Comparison of ENCODE assay signal across 8 cellular contexts in genomic region chr2:218284106-218284811, GRCh38. TPM values are rescaled to one million over a fixed set of nuclear protein-coding genes. Genes with fewer than 3 reads are reported as not detected.
A peak's percentile ranks its signal among the peaks of the same experiment; 100 is the strongest.
DNase-seq lines count a peak whose midpoint lies in the region; ATAC-seq, FAIRE-seq and TF ChIP-seq lines count a peak whose summit lies in the region.

No MANE protein-coding gene starts in this region.

- H3K36me3 ChIP-seq in endothelial cell of umbilical vein (ENCODE audit: control insufficient read depth in 2 of 2, extremely low read depth in 1 of 2, insufficient read depth in 2 of 2, low read length in 2 of 2), result peaks cover 7 to 22% of the 10 kb centered on the region in 2 experiments
- H3K36me3 ChIP-seq in psoas muscle (ENCODE audit: insufficient read depth in 1 of 2, low read depth in 1 of 2), result peaks cover 5 to 41% of the 10 kb centered on the region in 2 donors

- no peaks in the 10 kb centered on the region for H3K9me1 ChIP-seq in endothelial cell of umbilical vein (replicated peaks; ENCODE audit: control insufficient read depth, extremely low read depth, insufficient read depth, low read length)

- DNase-seq in activated CD4-positive, alpha-beta memory T cell treated with anti-CD3 and anti-CD28 coated beads, Interleukin-2, amount 10 ng/mL, durations not matched to agents 7 days and 5 days, result peak; percentile 78
- DNase-seq in endothelial cell of umbilical vein (ENCODE audit: low read depth, low spot score), result peak; percentile 34
- DNase-seq in psoas muscle, result peak; percentile 71 to 83
- DNase-seq in HEK293T (ENCODE audit: extremely low spot score), result no peak
- DNase-seq in NCI-H2227 treated with DMSO at 0.1 percent for 48 hours (lab: John Stamatoyannopoulos, UW), result no peak
- DNase-seq in SHP77 treated with DMSO at 0.1 percent for 48 hours (lab: John Stamatoyannopoulos, UW), result no peak

- H3K79me2 ChIP-seq in endothelial cell of umbilical vein (ENCODE audit: control insufficient read depth, insufficient read depth, low read length), result peaks cover 64% of the 10 kb centered on the region

- BruUV-seq in endothelial cell of umbilical vein (replicated peaks; lab: Mats Ljungman, UMichigan), result no TSS peak

- FAIRE-seq in endothelial cell of umbilical vein (lab: Jason Lieb, UNC), result peak; percentile 26

- ATAC-seq in GM18520 (IDR thresholded peaks at IDR 0.05; ENCODE audit: unreplicated experiment) (peak; percentile 47), HG03354 (IDR thresholded peaks at IDR 0.05; ENCODE audit: poor library complexity, severe bottlenecking, unreplicated experiment) (peak; percentile 37), psoas muscle (peak; percentile 39 to 57 (median 52))

- H3K27ac ChIP-seq in endothelial cell of umbilical vein (ENCODE audit: insufficient read depth, low read depth, low read length), result peak overlapping the region; percentile 15
- H3K27ac ChIP-seq in psoas muscle, result peak overlapping the region; percentile 96

- no peaks in the 10 kb centered on the region for H3K27me3 Mint-ChIP-seq in activated CD4-positive, alpha-beta memory T cell treated with anti-CD3 and anti-CD28 coated beads, Interleukin-2, amount 10 ng/mL, durations not matched to agents 7 days and 5 days

- intact Hi-C loops in endothelial cell of umbilical vein (cut with micrococcal nuclease) (no loop called here), psoas muscle (cut with DNase I) (no loop called here)

- CTCF ChIA-PET in activated CD4-positive, alpha-beta memory T cell treated with anti-CD3 and anti-CD28 coated beads, Interleukin-2, amount 10 ng/mL, durations not matched to agents 7 days and 5 days (lab: Charles Lee), result interaction anchor here (0.8 to 5.9 kb wide), 9 partner anchors 10 to 232 kb away, joined by 3 to 80 read pairs (median 6); partner anchors contain the start of genes AAMP and PNKD
- CTCF ChIA-PET in endothelial cell of umbilical vein (lab: Charles Lee) (interaction anchor here (0.6 to 1.1 kb wide), 4 partner anchors 11 to 112 kb away, joined by 3 to 4 read pairs (median 4); no protein-coding TSS in a partner anchor), HEK293T (lab: Yijun Ruan, JAX) (no interaction called here)

- H3K4me1 ChIP-seq in endothelial cell of umbilical vein (ENCODE audit: control insufficient read depth, extremely low read depth, insufficient read depth, low read length), result peaks cover 55% of the 10 kb centered on the region
- H3K4me1 ChIP-seq in psoas muscle, result peaks cover 75% of the 10 kb centered on the region

- no peaks in the 10 kb centered on the region for H4K20me1 ChIP-seq in endothelial cell of umbilical vein (replicated peaks; ENCODE audit: control insufficient read depth, extremely low read depth, insufficient read depth, low read length)

- H3K27ac Mint-ChIP-seq in activated CD4-positive, alpha-beta memory T cell treated with anti-CD3 and anti-CD28 coated beads, Interleukin-2, amount 10 ng/mL, durations not matched to agents 7 days and 5 days, result peak overlapping the region; percentile 89

- H3K9ac ChIP-seq in endothelial cell of umbilical vein (replicated peaks; ENCODE audit: extremely low read depth, insufficient read depth, low read length), result no peak overlapping the region

- no peak overlapping the region for H3K4me3 ChIP-seq in endothelial cell of umbilical vein (replicated peaks in 1 of 3; ENCODE audit: insufficient read depth in 1 of 3, low read depth in 1 of 3, low read length in 3 of 3)
- peak overlapping the region; percentile 74 for H3K4me3 ChIP-seq in psoas muscle

- H2AFZ ChIP-seq in endothelial cell of umbilical vein (ENCODE audit: low read depth, low read length), result no peak overlapping the region

- dilution Hi-C loops in endothelial cell of umbilical vein (cut with MboI; ENCODE audit: extremely low pct_ligation_motif_present, low sequenced_read_pairs), result no loop called here

- no peak for TF ChIP-seq POLR2A in endothelial cell of umbilical vein (IDR thresholded peaks at IDR 0.05; ENCODE audit: low read depth, low read length)

- 38 to 61% (median 42%) methylated on average over 14 to 16 of the region's 16 CpGs for WGBS in psoas muscle, 3 donors

- TF ChIP-seq CTCF in endothelial cell of umbilical vein (IDR thresholded peaks at IDR 0.05; ENCODE audit: extremely low read depth in 1 of 2, insufficient read depth in 1 of 2, low read depth in 1 of 2, low read length in 2 of 2) (no peak), psoas muscle (IDR thresholded peaks at IDR 0.05) (no peak)

- POLR2A ChIA-PET in activated CD4-positive, alpha-beta memory T cell treated with anti-CD3 and anti-CD28 coated beads, Interleukin-2, amount 10 ng/mL, durations not matched to agents 7 days and 5 days (lab: Charles Lee), result interaction anchor here (0.7 to 19.0 kb wide), 9 partner anchors 9 to 995 kb away, joined by 3 to 299 read pairs (median 3); partner anchors contain the start of genes AAMP, BCS1L, CTDSP1 and DNAJB2
- POLR2A ChIA-PET in endothelial cell of umbilical vein (lab: Charles Lee), result no interaction called here
- POLR2A ChIA-PET in HEK293T (lab: Yijun Ruan, JAX), result no interaction called here

- H3K36me3 Mint-ChIP-seq in activated CD4-positive, alpha-beta memory T cell treated with anti-CD3 and anti-CD28 coated beads, Interleukin-2, amount 10 ng/mL, durations not matched to agents 7 days and 5 days (ENCODE audit: low read depth), result peaks cover 55% of the 10 kb centered on the region

- peak overlapping the region; percentile 89 for H3K4me3 Mint-ChIP-seq in activated CD4-positive, alpha-beta memory T cell treated with anti-CD3 and anti-CD28 coated beads, Interleukin-2, amount 10 ng/mL, durations not matched to agents 7 days and 5 days

- H3K9me3 ChIP-seq in endothelial cell of umbilical vein (replicated peaks; ENCODE audit: control insufficient read depth, insufficient read depth, low read length) (no peaks in the 10 kb centered on the region), psoas muscle (no peaks in the 10 kb centered on the region)

- H3K9me3 Mint-ChIP-seq in activated CD4-positive, alpha-beta memory T cell treated with anti-CD3 and anti-CD28 coated beads, Interleukin-2, amount 10 ng/mL, durations not matched to agents 7 days and 5 days, result no peaks in the 10 kb centered on the region

- H3K27me3 ChIP-seq in endothelial cell of umbilical vein (ENCODE audit: control insufficient read depth in 2 of 2, insufficient read depth in 2 of 2, low read length in 2 of 2) (no peaks in the 10 kb centered on the region), psoas muscle (ENCODE audit: insufficient read depth in 3 of 3, low read length in 2 of 3) (no peaks in the 10 kb centered on the region)

- H3K4me1 Mint-ChIP-seq in activated CD4-positive, alpha-beta memory T cell treated with anti-CD3 and anti-CD28 coated beads, Interleukin-2, amount 10 ng/mL, durations not matched to agents 7 days and 5 days, result peaks cover 68% of the 10 kb centered on the region

- no peak overlapping the region for H3K4me2 ChIP-seq in endothelial cell of umbilical vein (ENCODE audit: insufficient read depth, low read length)

RNA-seq across cellular contexts. Expression of gene TMBIM1, which starts 8.0 kb away (rescaled TPM):
- 100 to 1,000 TPM; 105 to 107 TPM for total RNA-seq in activated CD4-positive, alpha-beta memory T cell treated with anti-CD3 and anti-CD28 coated beads, Interleukin-2, amount 10 ng/mL, durations not matched to agents 7 days and 5 days
- total RNA-seq in endothelial cell of umbilical vein (141 and 159 TPM in 2 replicates), psoas muscle (100 to 1,000 TPM; 152 to 197 (median 157) TPM)
- polyA plus RNA-seq in endothelial cell of umbilical vein (229 and 243 TPM in 2 replicates), psoas muscle (100 to 1,000 TPM; 167 to 264 (median 228) TPM)
- polyA plus RNA-seq in endothelial cell of umbilical vein (2011; cell fraction: cytosol; rRNA removed), result 146 and 160 TPM in 2 replicates
- 128 and 161 TPM in 2 replicates for polyA plus RNA-seq in endothelial cell of umbilical vein (2011; cell fraction: nucleus; rRNA removed)
- 198 and 248 TPM in 2 replicates for polyA plus RNA-seq in endothelial cell of umbilical vein (2012)
- 226 and 287 TPM in 2 replicates for polyA minus RNA-seq in endothelial cell of umbilical vein
- 8.9 TPM for polyA minus RNA-seq in endothelial cell of umbilical vein (2011; cell fraction: cytosol; rRNA and poly(A)+ RNA removed)
- 44.2 and 57.5 TPM in 2 replicates for polyA minus RNA-seq in endothelial cell of umbilical vein (2011; cell fraction: nucleus; rRNA and poly(A)+ RNA removed)

RNA-seq across cellular contexts. Expression of gene PNKD, which starts 13.9 kb away (rescaled TPM):
- 10 to 100 TPM; 30.1 to 31.8 TPM for total RNA-seq in activated CD4-positive, alpha-beta memory T cell treated with anti-CD3 and anti-CD28 coated beads, Interleukin-2, amount 10 ng/mL, durations not matched to agents 7 days and 5 days
- total RNA-seq in endothelial cell of umbilical vein (56.1 and 56.6 TPM in 2 replicates), psoas muscle (10 to 100 TPM; 31.5 to 54.5 (median 41.0) TPM)
- polyA plus RNA-seq in endothelial cell of umbilical vein (88.3 and 98.9 TPM in 2 replicates), psoas muscle (10 to 100 TPM; 55.6 to 86.9 (median 68.1) TPM)
- polyA plus RNA-seq in endothelial cell of umbilical vein (2011; cell fraction: cytosol; rRNA removed), result 81.0 and 85.8 TPM in 2 replicates
- polyA plus RNA-seq in endothelial cell of umbilical vein (2011; cell fraction: nucleus; rRNA removed), result 38.6 and 41.8 TPM in 2 replicates
- polyA plus RNA-seq in endothelial cell of umbilical vein (2012), result 67.0 and 68.1 TPM in 2 replicates
- 27.1 and 28.2 TPM in 2 replicates for polyA minus RNA-seq in endothelial cell of umbilical vein
- 10.1 TPM for polyA minus RNA-seq in endothelial cell of umbilical vein (2011; cell fraction: cytosol; rRNA and poly(A)+ RNA removed)
- 7.1 and 10.4 TPM in 2 replicates for polyA minus RNA-seq in endothelial cell of umbilical vein (2011; cell fraction: nucleus; rRNA and poly(A)+ RNA removed)

RNA-seq across cellular contexts. Expression of gene AAMP, which starts 14.3 kb away (rescaled TPM):
- 10 to 100 TPM; 44.2 to 46.8 TPM for total RNA-seq in activated CD4-positive, alpha-beta memory T cell treated with anti-CD3 and anti-CD28 coated beads, Interleukin-2, amount 10 ng/mL, durations not matched to agents 7 days and 5 days
- total RNA-seq in endothelial cell of umbilical vein, result 59.7 and 69.3 TPM in 2 replicates
- polyA plus RNA-seq in endothelial cell of umbilical vein, result 84.4 and 99.0 TPM in 2 replicates
- polyA plus RNA-seq in endothelial cell of umbilical vein (2011; cell fraction: cytosol; rRNA removed), result 75.4 and 77.0 TPM in 2 replicates
- 106 and 107 TPM in 2 replicates for polyA plus RNA-seq in endothelial cell of umbilical vein (2011; cell fraction: nucleus; rRNA removed)
- 61.2 and 63.0 TPM in 2 replicates for polyA plus RNA-seq in endothelial cell of umbilical vein (2012)
- 44.1 and 48.6 TPM in 2 replicates for polyA minus RNA-seq in endothelial cell of umbilical vein
- polyA minus RNA-seq in endothelial cell of umbilical vein (2011; cell fraction: cytosol; rRNA and poly(A)+ RNA removed), result 29.8 TPM
- polyA minus RNA-seq in endothelial cell of umbilical vein (2011; cell fraction: nucleus; rRNA and poly(A)+ RNA removed), result 18.0 and 19.7 TPM in 2 replicates
- 10 to 100 TPM; 52.7 to 70.6 (median 62.5) TPM for total RNA-seq in psoas muscle
- polyA plus RNA-seq in psoas muscle, result 100 to 1,000 TPM in 2 of 3 donors, 10 to 100 TPM in 1; 73.8 to 120 (median 115) TPM

RNA-seq across cellular contexts. Expression of gene GPBAR1, which starts 23.4 kb away (rescaled TPM):
- total RNA-seq in activated CD4-positive, alpha-beta memory T cell treated with anti-CD3 and anti-CD28 coated beads, Interleukin-2, amount 10 ng/mL, durations not matched to agents 7 days and 5 days, result under 1 TPM; 0.68 to 0.75 TPM
- total RNA-seq in endothelial cell of umbilical vein (0.60 and 0.75 TPM in 2 replicates), psoas muscle (under 1 TPM; 0.24 to 0.74 (median 0.24) TPM)
- polyA plus RNA-seq in endothelial cell of umbilical vein (0.14 TPM in 2 replicates), psoas muscle (under 1 TPM; 0.45 to 0.59 (median 0.56) TPM)
- 0.03 and 0.20 TPM in 2 replicates for polyA plus RNA-seq in endothelial cell of umbilical vein (2011; cell fraction: cytosol; rRNA removed)
- 0.53 and 0.60 TPM in 2 replicates for polyA plus RNA-seq in endothelial cell of umbilical vein (2011; cell fraction: nucleus; rRNA removed)
- 0.15 and 0.25 TPM in 2 replicates for polyA plus RNA-seq in endothelial cell of umbilical vein (2012)
- 0.57 and 0.61 TPM in 2 replicates for polyA minus RNA-seq in endothelial cell of umbilical vein
- polyA minus RNA-seq in endothelial cell of umbilical vein (2011; cell fraction: cytosol; rRNA and poly(A)+ RNA removed), result not detected
- 0.72 and 1.3 TPM in 2 replicates for polyA minus RNA-seq in endothelial cell of umbilical vein (2011; cell fraction: nucleus; rRNA and poly(A)+ RNA removed)

Comparison
In these comparisons a context has a peak if more than half of its experiments do, and no peak if none do; other contexts are left out.
1. DNase-seq: peak in activated CD4-positive, alpha-beta memory T cell treated with anti-CD3 and anti-CD28 coated beads, Interleukin-2, amount 10 ng/mL, durations not matched to agents 7 days and 5 days (single experiment), endothelial cell of umbilical vein (single experiment) and psoas muscle (2 of 2); none in HEK293T (single experiment), NCI-H2227 treated with DMSO at 0.1 percent for 48 hours (single experiment) and SHP77 treated with DMSO at 0.1 percent for 48 hours (single experiment).
2. Peak in every context shown above with its lines, with median percentiles within 50 percentile points of each other: ATAC-seq.